ENCODE assay signal across 2 cellular contexts in the genomic region with DNA sequence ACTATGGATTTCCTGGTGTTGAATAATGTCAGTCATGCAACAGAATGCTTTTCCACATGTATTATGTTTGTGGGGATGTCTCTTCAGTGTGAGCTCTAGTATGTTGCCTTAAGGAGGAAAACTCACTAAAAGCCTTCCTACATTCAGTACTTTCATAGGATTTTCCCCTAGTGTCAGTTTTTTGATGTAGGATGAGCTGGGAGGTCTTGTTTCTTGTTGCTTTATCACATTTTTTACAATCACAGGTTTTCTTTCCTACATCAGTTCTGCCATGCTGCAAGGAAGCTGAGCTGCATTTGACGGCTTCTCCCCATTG.
TF ChIP-seq lines count a peak whose summit lies in the region.

No MANE protein-coding gene starts in this region.

TF ChIP-seq in HCT116, 20 proteins besides CTCF, POLR2A, EP300 and RAD21:
- peak; percentile 65 for TF ChIP-seq ZNF274 (IDR thresholded peaks at IDR 0.05; ENCODE audit: low read depth, low read length)
- TF ChIP-seq, protein P1, sequence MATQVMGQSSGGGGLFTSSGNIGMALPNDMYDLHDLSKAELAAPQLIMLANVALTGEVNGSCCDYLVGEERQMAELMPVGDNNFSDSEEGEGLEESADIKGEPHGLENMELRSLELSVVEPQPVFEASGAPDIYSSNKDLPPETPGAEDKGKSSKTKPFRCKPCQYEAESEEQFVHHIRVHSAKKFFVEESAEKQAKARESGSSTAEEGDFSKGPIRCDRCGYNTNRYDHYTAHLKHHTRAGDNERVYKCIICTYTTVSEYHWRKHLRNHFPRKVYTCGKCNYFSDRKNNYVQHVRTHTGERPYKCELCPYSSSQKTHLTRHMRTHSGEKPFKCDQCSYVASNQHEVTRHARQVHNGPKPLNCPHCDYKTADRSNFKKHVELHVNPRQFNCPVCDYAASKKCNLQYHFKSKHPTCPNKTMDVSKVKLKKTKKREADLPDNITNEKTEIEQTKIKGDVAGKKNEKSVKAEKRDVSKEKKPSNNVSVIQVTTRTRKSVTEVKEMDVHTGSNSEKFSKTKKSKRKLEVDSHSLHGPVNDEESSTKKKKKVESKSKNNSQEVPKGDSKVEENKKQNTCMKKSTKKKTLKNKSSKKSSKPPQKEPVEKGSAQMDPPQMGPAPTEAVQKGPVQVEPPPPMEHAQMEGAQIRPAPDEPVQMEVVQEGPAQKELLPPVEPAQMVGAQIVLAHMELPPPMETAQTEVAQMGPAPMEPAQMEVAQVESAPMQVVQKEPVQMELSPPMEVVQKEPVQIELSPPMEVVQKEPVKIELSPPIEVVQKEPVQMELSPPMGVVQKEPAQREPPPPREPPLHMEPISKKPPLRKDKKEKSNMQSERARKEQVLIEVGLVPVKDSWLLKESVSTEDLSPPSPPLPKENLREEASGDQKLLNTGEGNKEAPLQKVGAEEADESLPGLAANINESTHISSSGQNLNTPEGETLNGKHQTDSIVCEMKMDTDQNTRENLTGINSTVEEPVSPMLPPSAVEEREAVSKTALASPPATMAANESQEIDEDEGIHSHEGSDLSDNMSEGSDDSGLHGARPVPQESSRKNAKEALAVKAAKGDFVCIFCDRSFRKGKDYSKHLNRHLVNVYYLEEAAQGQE (IDR thresholded peaks at IDR 0.05; ENCODE audit: low read depth): no peak
- no peak for TF ChIP-seq POLR2AphosphoS5 (IDR thresholded peaks at IDR 0.05; ENCODE audit: low read depth, low read length)
- TF ChIP-seq SRF (IDR thresholded peaks at IDR 0.05; ENCODE audit: low read depth): no peak
- no peak for TF ChIP-seq TCF7L2 (IDR thresholded peaks at IDR 0.05; ENCODE audit: borderline replicate concordance, extremely low read depth, insufficient read depth, insufficient read length)
- no peak for TF ChIP-seq ELF1 (IDR thresholded peaks at IDR 0.05; ENCODE audit: borderline replicate concordance, low read depth)

TF ChIP-seq in K562, 482 proteins besides CTCF, POLR2A, EP300 and RAD21:
- TF ChIP-seq KHSRP (IDR thresholded peaks at IDR 0.05) (no peak), MTA1 (IDR thresholded peaks at IDR 0.05; ENCODE audit: borderline replicate concordance) (no peak), ZNF274 (IDR thresholded peaks at IDR 0.05; ENCODE audit: borderline replicate concordance, low read depth, low read length) (peak; percentile 89), GABPA (tag; conservative IDR thresholded peaks at IDR 0.05; ENCODE audit: low read depth) (no peak), ZNF217 (CRISPR knock-in tag; IDR thresholded peaks at IDR 0.05) (no peak), MAZ (CRISPR knock-in tag; conservative IDR thresholded peaks at IDR 0.05 in 1 of 2, IDR thresholded peaks at IDR 0.05 in 1 of 2) (no peak)
